ENCODE assay signal across 16 cellular contexts in genomic region chr5:42366051-42366450, GRCh38. TPM values are rescaled to one million over a fixed set of nuclear protein-coding genes. Genes with fewer than 3 reads are reported as not detected.
"Had no signal": no experiment of that assay in that cellular context is flagged by ENCODE, and none has a peak within 500 bp of the region (broad histone marks: within the 10 kb centered on the region; RNA-seq: fewer than 3 reads in every experiment).

No MANE protein-coding gene starts in this region.

- H3K36me3 ChIP-seq: gastroesophageal sphincter, left lung, suprapubic skin, upper lobe of left lung had no signal

- ATAC-seq: gastroesophageal sphincter; left lung; natural killer cell treated with Interleukin-12 subunit alpha and Interleukin-12 subunit beta and Interleukin-15 and Interleukin-18, amount 100 ng/mL, for 72 hours; psoas muscle; stimulated activated naive CD8-positive, alpha-beta T cell treated with anti-CD3 and anti-CD28 coated beads, Interleukin-15, Interleukin-2, amounts not matched to agents 100 U/mL and 50 U/mL, for 24 hours had no signal

- H3K27ac Mint-ChIP-seq: natural killer cell treated with Interleukin-12 subunit alpha and Interleukin-12 subunit beta and Interleukin-15 and Interleukin-18, amount 100 ng/mL, for 72 hours had no signal

- H3K9me3 ChIP-seq: gastroesophageal sphincter, left lung, psoas muscle, suprapubic skin, upper lobe of left lung had no signal

- H3K27me3 Mint-ChIP-seq: natural killer cell treated with Interleukin-12 subunit alpha and Interleukin-12 subunit beta and Interleukin-15 and Interleukin-18, amount 100 ng/mL, for 72 hours had no signal

- H3K9me3 Mint-ChIP-seq: natural killer cell treated with Interleukin-12 subunit alpha and Interleukin-12 subunit beta and Interleukin-15 and Interleukin-18, amount 100 ng/mL, for 72 hours had no signal

- H3K4me3 Mint-ChIP-seq: natural killer cell treated with Interleukin-12 subunit alpha and Interleukin-12 subunit beta and Interleukin-15 and Interleukin-18, amount 100 ng/mL, for 72 hours had no signal

- H3K4me3 ChIP-seq: coronary artery, gastroesophageal sphincter, left lung, psoas muscle, suprapubic skin, upper lobe of left lung had no signal

- DNase-seq: activated CD4-positive, alpha-beta T cell treated with anti-CD3 and anti-CD28 coated beads for 4 hours; activated naive CD4-positive, alpha-beta T cell treated with Interleukin-2 at 50 U/mL for 16 hours; caudate nucleus; effector memory CD4-positive, alpha-beta T cell; islet precursor cell; left lung; occipital lobe; psoas muscle; stimulated activated CD4-positive, alpha-beta T cell treated with anti-CD3 and anti-CD28 coated beads, Interleukin-4, amount 100 ng/mL, for 1 hour; stimulated activated CD8-positive, alpha-beta memory T cell treated with anti-CD3 and anti-CD28 coated beads, Interleukin-4, amount 100 ng/mL, for 48 hours; stimulated activated naive CD8-positive, alpha-beta T cell treated with anti-CD3 and anti-CD28 coated beads, Interleukin-15, Interleukin-2, amounts not matched to agents 100 U/mL and 50 U/mL, for 24 hours; upper lobe of left lung had no signal

- H3K27me3 ChIP-seq: gastroesophageal sphincter, left lung, suprapubic skin, upper lobe of left lung had no signal

- H3K27ac ChIP-seq: coronary artery, gastroesophageal sphincter, left lung, psoas muscle, suprapubic skin, upper lobe of left lung had no signal

- H3K4me1 ChIP-seq: gastroesophageal sphincter, left lung, psoas muscle, suprapubic skin, upper lobe of left lung had no signal

- H3K36me3 Mint-ChIP-seq: natural killer cell treated with Interleukin-12 subunit alpha and Interleukin-12 subunit beta and Interleukin-15 and Interleukin-18, amount 100 ng/mL, for 72 hours had no signal

RNA-seq across cellular contexts. Expression of gene GHR, which starts 57.2 kb away (rescaled TPM):
- total RNA-seq: natural killer cell treated with Interleukin-12 subunit alpha and Interleukin-12 subunit beta and Interleukin-15 and Interleukin-18, amount 100 ng/mL, for 72 hours had no signal
